ENCODE assay signal across 28 cellular contexts in the genomic region with DNA sequence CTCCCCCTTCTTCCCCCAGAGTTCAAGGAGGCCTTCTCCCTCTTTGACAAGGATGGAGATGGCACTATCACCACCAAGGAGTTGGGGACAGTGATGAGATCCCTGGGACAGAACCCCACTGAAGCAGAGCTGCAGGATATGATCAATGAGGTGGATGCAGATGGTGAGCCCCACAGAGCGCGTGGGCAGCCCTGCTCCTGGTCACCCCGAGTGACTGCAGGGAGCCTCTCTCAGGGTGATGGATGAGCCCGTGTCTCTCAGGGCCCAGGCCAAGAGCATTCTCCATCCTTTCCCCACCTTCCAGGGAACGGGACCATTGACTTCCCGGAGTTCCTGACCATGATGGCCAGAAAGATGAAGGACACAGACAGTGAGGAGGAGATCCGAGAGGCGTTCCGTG. TPM values are rescaled to one million over a fixed set of nuclear protein-coding genes. Genes with fewer than 3 reads are reported as not detected.
DNase-seq lines count a peak whose midpoint lies in the region; ATAC-seq and TF ChIP-seq lines count a peak whose summit lies in the region.
"Had no signal": no experiment of that assay in that cellular context is flagged by ENCODE, and none has a peak within 500 bp of the region (broad histone marks: within the 10 kb centered on the region; RNA-seq: fewer than 3 reads in every experiment).

No MANE protein-coding gene starts in this region.

- DNase-seq in left cardiac atrium (peak; percentile 12), heart right ventricle (no peak), tibial nerve (ENCODE audit: low spot score in 2 of 2) (peak in 1 of 2 donors; percentile 3), AML-193 (lab: John Stamatoyannopoulos, UW) (no peak), GM13976 (ENCODE audit: low spot score) (no peak), T1000 (lab: John Stamatoyannopoulos, UW) (no peak)
- DNase-seq in activated naive CD8-positive, alpha-beta T cell treated with anti-CD3 and anti-CD28 coated beads, Interleukin-2, amount 50 U/mL, for 24 hours = no peak
- DNase-seq: ACHN; activated CD4-positive, alpha-beta memory T cell treated with anti-CD3 and anti-CD28 coated beads for 36 hours; DMS53; effector CD4-positive, alpha-beta T cell; NCI-H187; NCI-H524 treated with DMSO at 0.1 percent for 48 hours; NK-92 treated with Interleukin-12 subunit alpha and Interleukin-12 subunit beta, amount 100 ng/mL, for 24 hours; stomach; upper lobe of left lung had no signal

- H3K4me3 ChIP-seq in heart right ventricle (no peak overlapping the region), tibial nerve (no peak overlapping the region)
- H3K4me3 ChIP-seq: HAP-1, left lung, Peyer's patch, stomach, upper lobe of left lung had no signal

- ATAC-seq in left cardiac atrium (no peak), heart right ventricle (no peak)
- no peak for ATAC-seq in activated naive CD8-positive, alpha-beta T cell treated with anti-CD3 and anti-CD28 coated beads, Interleukin-2, amount 50 U/mL, for 24 hours
- ATAC-seq: left lung had no signal

- no peak for TF ChIP-seq POLR2A in tibial nerve (IDR thresholded peaks at IDR 0.05)

- H3K9me3 Mint-ChIP-seq in activated naive CD8-positive, alpha-beta T cell treated with anti-CD3 and anti-CD28 coated beads, Interleukin-2, amount 50 U/mL, for 24 hours = no peaks in the 10 kb centered on the region
- H3K9me3 Mint-ChIP-seq: activated CD4-positive, alpha-beta memory T cell treated with anti-CD3 and anti-CD28 coated beads for 36 hours; activated T-helper 2 cell treated with anti-CD3 and anti-CD28 coated beads, Interferon-gamma antibody, Interleukin-2, Interleukin-4, amounts not matched to agents 10 μg/mL and 5 μg/mL and 100 μg/mL, durations not matched to agents 14 hours and 24 hours and 36 hours; brain had no signal

- H3K27ac ChIP-seq in heart right ventricle (no peak overlapping the region), layer of hippocampus (ENCODE audit: low read depth, low read length) (peak overlapping the region; percentile 60), tibial nerve (peak overlapping the region in 3 of 4 donors; percentile 2 to 99 (median 96))
- H3K27ac ChIP-seq: left lung, Peyer's patch, stomach, upper lobe of left lung had no signal

- no peak overlapping the region for H3K4me3 Mint-ChIP-seq in activated naive CD8-positive, alpha-beta T cell treated with anti-CD3 and anti-CD28 coated beads, Interleukin-2, amount 50 U/mL, for 24 hours
- H3K4me3 Mint-ChIP-seq: activated CD4-positive, alpha-beta memory T cell treated with anti-CD3 and anti-CD28 coated beads for 36 hours; brain had no signal

- no peak for TF ChIP-seq EP300 in tibial nerve (IDR thresholded peaks at IDR 0.05)

- TF ChIP-seq CTCF in heart right ventricle (IDR thresholded peaks at IDR 0.05) = no peak
- no peak for TF ChIP-seq CTCF in tibial nerve (IDR thresholded peaks at IDR 0.05)
- no peak for TF ChIP-seq CTCF in GM13976 (IDR thresholded peaks at IDR 0.05; ENCODE audit: borderline replicate concordance, control extremely low read depth, extremely low read depth, insufficient read depth, missing control alignments)

- no peaks in the 10 kb centered on the region for H3K9me3 ChIP-seq in heart right ventricle
- H3K9me3 ChIP-seq in tibial nerve = no peaks in the 10 kb centered on the region
- H3K9me3 ChIP-seq: HAP-1, left lung, Peyer's patch, stomach, upper lobe of left lung had no signal

- H3K36me3 ChIP-seq in heart right ventricle (peaks cover 0 to 59% (median 46%) of the 10 kb centered on the region in 9 donors), tibial nerve (peaks cover 0 to 55% (median 8%) of the 10 kb centered on the region in 3 donors)

- peaks cover 66% of the 10 kb centered on the region for H3K4me1 Mint-ChIP-seq in activated naive CD8-positive, alpha-beta T cell treated with anti-CD3 and anti-CD28 coated beads, Interleukin-2, amount 50 U/mL, for 24 hours

- H3K27ac Mint-ChIP-seq in activated naive CD8-positive, alpha-beta T cell treated with anti-CD3 and anti-CD28 coated beads, Interleukin-2, amount 50 U/mL, for 24 hours = peak overlapping the region; percentile 47
- H3K27ac Mint-ChIP-seq: activated CD4-positive, alpha-beta memory T cell treated with anti-CD3 and anti-CD28 coated beads for 36 hours; activated T-helper 2 cell treated with anti-CD3 and anti-CD28 coated beads, Interferon-gamma antibody, Interleukin-2, Interleukin-4, amounts not matched to agents 10 μg/mL and 5 μg/mL and 100 μg/mL, durations not matched to agents 14 hours and 24 hours and 36 hours had no signal

- intact Hi-C loops in left cardiac atrium (cut with DNase I) (no loop called here), heart right ventricle (cut with DNase I) (no loop called here)

- peaks cover 63% of the 10 kb centered on the region for H3K36me3 Mint-ChIP-seq in activated naive CD8-positive, alpha-beta T cell treated with anti-CD3 and anti-CD28 coated beads, Interleukin-2, amount 50 U/mL, for 24 hours (ENCODE audit: low read depth)

- H3K4me1 ChIP-seq in heart right ventricle (peaks cover 20 to 54% (median 42%) of the 10 kb centered on the region in 9 donors), tibial nerve (peaks cover 0 to 89% (median 48%) of the 10 kb centered on the region in 4 donors)

- no peaks in the 10 kb centered on the region for H3K27me3 Mint-ChIP-seq in activated naive CD8-positive, alpha-beta T cell treated with anti-CD3 and anti-CD28 coated beads, Interleukin-2, amount 50 U/mL, for 24 hours
- H3K27me3 Mint-ChIP-seq: activated CD4-positive, alpha-beta memory T cell treated with anti-CD3 and anti-CD28 coated beads for 36 hours had no signal

- in situ Hi-C loops in GM13976 (cut with MboI; ENCODE audit: low sequenced_read_pairs, unreplicated experiment) = no loop called here

- no peaks in the 10 kb centered on the region for H3K27me3 ChIP-seq in heart right ventricle
- no peaks in the 10 kb centered on the region for H3K27me3 ChIP-seq in layer of hippocampus (ENCODE audit: control insufficient read depth, insufficient read depth, low read length)
- no peaks in the 10 kb centered on the region for H3K27me3 ChIP-seq in tibial nerve
- H3K27me3 ChIP-seq: left lung, Peyer's patch, stomach, upper lobe of left lung had no signal

- 93 to 94% methylated on average over 9 of the region's 9 CpGs for WGBS in heart right ventricle, 2 donors
- 94 to 96% methylated on average over 5 to 9 of the region's 9 CpGs for WGBS in tibial nerve, 2 donors

RNA-seq across cellular contexts. Expression of a gene that starts 7.0 kb away (rescaled TPM):
- 100 to 1,000 TPM; 229 to 241 TPM for total RNA-seq in left cardiac atrium
- 100 to 1,000 TPM; 214 to 488 (median 287) TPM for total RNA-seq in heart right ventricle
- polyA plus RNA-seq in heart right ventricle = 100 to 1,000 TPM; 304 to 370 TPM
- 100 to 1,000 TPM; 123 to 167 (median 137) TPM for total RNA-seq in tibial nerve

RNA-seq across cellular contexts. Expression of a gene that starts 16.7 kb away (rescaled TPM):
- 10 to 100 TPM in 1 of 2 donors, 1 to 10 TPM in 1; 5.5 to 14.8 TPM for total RNA-seq in left cardiac atrium
- 10 to 100 TPM in 1 of 10 donors, 1 to 10 TPM in 9; 1.4 to 13.7 (median 2.6) TPM for total RNA-seq in heart right ventricle
- 1 to 10 TPM; 5.5 to 8.5 TPM for polyA plus RNA-seq in heart right ventricle
- total RNA-seq in tibial nerve = 10 to 100 TPM in 2 of 4 donors, 1 to 10 TPM in 2; 3.1 to 43.2 (median 12.7) TPM

RNA-seq across cellular contexts. Expression of a gene that starts 27.8 kb away (rescaled TPM):
- total RNA-seq in left cardiac atrium (1 to 10 TPM in 1 of 2 donors, not detected in 1; 5.2 TPM), heart right ventricle (1 to 10 TPM in 2 of 10 donors, not detected in 8; 1.9 to 5.9 TPM), tibial nerve (not detected)
- not detected for polyA plus RNA-seq in heart right ventricle
- total RNA-seq: chondrocyte, fibroblast of villous mesenchyme, G401, left lung, Peyer's patch, pulmonary artery endothelial cell, stomach, upper lobe of left lung had no signal
- polyA plus RNA-seq: BJ, esophagus, stomach had no signal

RNA-seq across cellular contexts. Expression of a gene that starts 52.8 kb away (rescaled TPM):
- total RNA-seq in left cardiac atrium (10 to 100 TPM; 15.1 to 15.4 TPM), heart right ventricle (10 to 100 TPM in 7 of 10 donors, 1 to 10 TPM in 3; 6.9 to 29.3 (median 14.9) TPM), tibial nerve (10 to 100 TPM in 1 of 4 donors, 1 to 10 TPM in 3; 7.1 to 11.7 (median 8.2) TPM)
- 1 to 10 TPM; 3.9 to 5.0 TPM for polyA plus RNA-seq in heart right ventricle

Comparison
In these comparisons a context has a peak if more than half of its experiments do, and no peak if none do; other contexts are left out.
1. H3K27ac ChIP-seq: peak in layer of hippocampus (single experiment) and tibial nerve (3 of 4); none in heart right ventricle (0 of 10).